1 cellular context compared by ENCODE assay signal in genomic region chrX:81121513-81122363, GRCh38.
A peak's percentile ranks its signal among the peaks of the same experiment; 100 is the strongest.
TF ChIP-seq lines count a peak whose summit lies in the region.

No MANE protein-coding gene starts in this region.

TF ChIP-seq in K562, 482 proteins besides CTCF, POLR2A, EP300 and RAD21 (continued from another document and continues in another):
- TF ChIP-seq PBX2 (CRISPR knock-in tag; IDR thresholded peaks at IDR 0.05; ENCODE audit: low read depth) (peak; percentile 83), PBX2 (tag; conservative IDR thresholded peaks at IDR 0.05; ENCODE audit: low read depth) (peak; percentile 96), ZNF143 (CRISPR knock-in tag; IDR thresholded peaks at IDR 0.05) (no peak), RBM25 (IDR thresholded peaks at IDR 0.05; ENCODE audit: low read depth, low read length, severe bottlenecking) (peak; percentile 67), ELF4 (CRISPR knock-in tag; IDR thresholded peaks at IDR 0.05) (no peak), SREBF1 (IDR thresholded peaks at IDR 0.05; ENCODE audit: borderline replicate concordance, low read depth, low read length) (no peak), CREB5 (CRISPR knock-in tag; IDR thresholded peaks at IDR 0.05) (no peak), ZNF561 (CRISPR knock-in tag; conservative IDR thresholded peaks at IDR 0.05) (no peak), ETV6 (IDR thresholded peaks at IDR 0.05; ENCODE audit: borderline replicate concordance in 1 of 2, low read depth in 2 of 2, low read length in 1 of 2) (no peak), ETV6 (CRISPR knock-in tag; IDR thresholded peaks at IDR 0.05; ENCODE audit: borderline replicate concordance) (no peak), ZFPM2 (CRISPR knock-in tag; IDR thresholded peaks at IDR 0.05) (no peak), ATF6 (CRISPR knock-in tag; IDR thresholded peaks at IDR 0.05) (no peak), HMGN3 (IDR thresholded peaks at IDR 0.05; ENCODE audit: borderline replicate concordance, extremely low read depth, insufficient read length, low read depth, low read length) (no peak), CHAMP1 (IDR thresholded peaks at IDR 0.05) (no peak), YY1 (IDR thresholded peaks at IDR 0.05; ENCODE audit: borderline replicate concordance in 1 of 3, control insufficient read depth in 1 of 3, extremely low read depth in 1 of 3, insufficient read depth in 3 of 3, insufficient read length in 1 of 3, insufficient replicate concordance in 2 of 3, low read depth in 1 of 3, low read length in 2 of 3) (peak in 1 of 3 experiments; percentile 40), AFF4 (CRISPR knock-in tag; IDR thresholded peaks at IDR 0.05) (no peak), ZC3H11A (IDR thresholded peaks at IDR 0.05; ENCODE audit: low read depth, low read length) (no peak), BRD9 (IDR thresholded peaks at IDR 0.05; ENCODE audit: low read depth, partially characterized antibody) (no peak), SREBF2 (CRISPR knock-in tag; IDR thresholded peaks at IDR 0.05) (no peak), HNRNPK (IDR thresholded peaks at IDR 0.05; ENCODE audit: low read depth, low read length, poor library complexity, severe bottlenecking) (no peak), NRF1 (conservative IDR thresholded peaks at IDR 0.05 in 1 of 2, IDR thresholded peaks at IDR 0.05 in 1 of 2) (no peak), MYC (IDR thresholded peaks at IDR 0.05; ENCODE audit: low read depth, low read length) (no peak), MYC (CRISPR knock-in tag; IDR thresholded peaks at IDR 0.05; ENCODE audit: borderline replicate concordance, low read depth) (no peak), ZNF668 (CRISPR knock-in tag; IDR thresholded peaks at IDR 0.05) (no peak), ATF3 (IDR thresholded peaks at IDR 0.05) (no peak), ATF3 (CRISPR knock-in tag; conservative IDR thresholded peaks at IDR 0.05) (no peak), SMARCC2 (IDR thresholded peaks at IDR 0.05; ENCODE audit: low read depth) (no peak), E2F1 (CRISPR knock-in tag; IDR thresholded peaks at IDR 0.05) (no peak), ZNF639 (CRISPR knock-in tag; conservative IDR thresholded peaks at IDR 0.05 in 1 of 2, IDR thresholded peaks at IDR 0.05 in 1 of 2) (no peak), HBP1 (CRISPR knock-in tag; IDR thresholded peaks at IDR 0.05) (no peak), TAF1 (IDR thresholded peaks at IDR 0.05; ENCODE audit: control insufficient read depth, extremely low read depth, insufficient read depth, low read length, severe bottlenecking) (no peak), RBFOX2 (IDR thresholded peaks at IDR 0.05; ENCODE audit: low read depth, low read length) (peak; percentile 46; the same call in 1 of the 2 replicates), PHF20 (IDR thresholded peaks at IDR 0.05; ENCODE audit: partially characterized antibody) (no peak), MTA3 (IDR thresholded peaks at IDR 0.05; ENCODE audit: borderline replicate concordance) (no peak), RUNX1 (IDR thresholded peaks at IDR 0.05; ENCODE audit: low read depth) (no peak), GTF2A2 (tag; IDR thresholded peaks at IDR 0.05) (no peak), STAT5A (IDR thresholded peaks at IDR 0.05; ENCODE audit: borderline replicate concordance, low read length) (no peak), ZNF282 (CRISPR knock-in tag; IDR thresholded peaks at IDR 0.05) (no peak), ZNF224 (CRISPR knock-in tag; IDR thresholded peaks at IDR 0.05) (no peak), TSC22D4 (tag; IDR thresholded peaks at IDR 0.05) (no peak), NFRKB (IDR thresholded peaks at IDR 0.05; ENCODE audit: low read depth) (no peak), ZNF175 (CRISPR knock-in tag; IDR thresholded peaks at IDR 0.05; ENCODE audit: low read depth) (no peak), TCF7L2 (IDR thresholded peaks at IDR 0.05; ENCODE audit: low read depth, low read length) (no peak), CREB3L1 (IDR thresholded peaks at IDR 0.05; ENCODE audit: borderline replicate concordance, low read depth) (no peak), SUPT5H (IDR thresholded peaks at IDR 0.05) (peak; percentile 42; the same call in 1 of the 2 replicates), C11orf30 (IDR thresholded peaks at IDR 0.05; ENCODE audit: low read depth) (peak; percentile 82)
